In genomic region chr14:74244115-74244514, GRCh38 we compare ENCODE assay signal across 2 cellular contexts.
TF ChIP-seq lines count a peak whose summit lies in the region.

No MANE protein-coding gene starts in this region.

TF ChIP-seq in GM23338, 12 proteins besides CTCF, POLR2A, EP300 and RAD21 (continued from another document):
- TF ChIP-seq ZNF462 (CRISPR knock-in tag; IDR thresholded peaks at IDR 0.05): no peak

TF ChIP-seq in WTC11, 78 proteins besides CTCF, POLR2A, EP300 and RAD21 (continued from another document):
- TF ChIP-seq, protein P1, sequence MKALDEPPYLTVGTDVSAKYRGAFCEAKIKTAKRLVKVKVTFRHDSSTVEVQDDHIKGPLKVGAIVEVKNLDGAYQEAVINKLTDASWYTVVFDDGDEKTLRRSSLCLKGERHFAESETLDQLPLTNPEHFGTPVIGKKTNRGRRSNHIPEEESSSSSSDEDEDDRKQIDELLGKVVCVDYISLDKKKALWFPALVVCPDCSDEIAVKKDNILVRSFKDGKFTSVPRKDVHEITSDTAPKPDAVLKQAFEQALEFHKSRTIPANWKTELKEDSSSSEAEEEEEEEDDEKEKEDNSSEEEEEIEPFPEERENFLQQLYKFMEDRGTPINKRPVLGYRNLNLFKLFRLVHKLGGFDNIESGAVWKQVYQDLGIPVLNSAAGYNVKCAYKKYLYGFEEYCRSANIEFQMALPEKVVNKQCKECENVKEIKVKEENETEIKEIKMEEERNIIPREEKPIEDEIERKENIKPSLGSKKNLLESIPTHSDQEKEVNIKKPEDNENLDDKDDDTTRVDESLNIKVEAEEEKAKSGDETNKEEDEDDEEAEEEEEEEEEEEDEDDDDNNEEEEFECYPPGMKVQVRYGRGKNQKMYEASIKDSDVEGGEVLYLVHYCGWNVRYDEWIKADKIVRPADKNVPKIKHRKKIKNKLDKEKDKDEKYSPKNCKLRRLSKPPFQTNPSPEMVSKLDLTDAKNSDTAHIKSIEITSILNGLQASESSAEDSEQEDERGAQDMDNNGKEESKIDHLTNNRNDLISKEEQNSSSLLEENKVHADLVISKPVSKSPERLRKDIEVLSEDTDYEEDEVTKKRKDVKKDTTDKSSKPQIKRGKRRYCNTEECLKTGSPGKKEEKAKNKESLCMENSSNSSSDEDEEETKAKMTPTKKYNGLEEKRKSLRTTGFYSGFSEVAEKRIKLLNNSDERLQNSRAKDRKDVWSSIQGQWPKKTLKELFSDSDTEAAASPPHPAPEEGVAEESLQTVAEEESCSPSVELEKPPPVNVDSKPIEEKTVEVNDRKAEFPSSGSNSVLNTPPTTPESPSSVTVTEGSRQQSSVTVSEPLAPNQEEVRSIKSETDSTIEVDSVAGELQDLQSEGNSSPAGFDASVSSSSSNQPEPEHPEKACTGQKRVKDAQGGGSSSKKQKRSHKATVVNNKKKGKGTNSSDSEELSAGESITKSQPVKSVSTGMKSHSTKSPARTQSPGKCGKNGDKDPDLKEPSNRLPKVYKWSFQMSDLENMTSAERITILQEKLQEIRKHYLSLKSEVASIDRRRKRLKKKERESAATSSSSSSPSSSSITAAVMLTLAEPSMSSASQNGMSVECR (CRISPR knock-in tag; IDR thresholded peaks at IDR 0.05; ENCODE audit: borderline replicate concordance): no peak
- TF ChIP-seq, protein P2, sequence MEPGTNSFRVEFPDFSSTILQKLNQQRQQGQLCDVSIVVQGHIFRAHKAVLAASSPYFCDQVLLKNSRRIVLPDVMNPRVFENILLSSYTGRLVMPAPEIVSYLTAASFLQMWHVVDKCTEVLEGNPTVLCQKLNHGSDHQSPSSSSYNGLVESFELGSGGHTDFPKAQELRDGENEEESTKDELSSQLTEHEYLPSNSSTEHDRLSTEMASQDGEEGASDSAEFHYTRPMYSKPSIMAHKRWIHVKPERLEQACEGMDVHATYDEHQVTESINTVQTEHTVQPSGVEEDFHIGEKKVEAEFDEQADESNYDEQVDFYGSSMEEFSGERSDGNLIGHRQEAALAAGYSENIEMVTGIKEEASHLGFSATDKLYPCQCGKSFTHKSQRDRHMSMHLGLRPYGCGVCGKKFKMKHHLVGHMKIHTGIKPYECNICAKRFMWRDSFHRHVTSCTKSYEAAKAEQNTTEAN (CRISPR knock-in tag; IDR thresholded peaks at IDR 0.05): no peak
- no peak for TF ChIP-seq SMAD3 (CRISPR knock-in tag; IDR thresholded peaks at IDR 0.05; ENCODE audit: borderline replicate concordance)
- TF ChIP-seq, protein P3, sequence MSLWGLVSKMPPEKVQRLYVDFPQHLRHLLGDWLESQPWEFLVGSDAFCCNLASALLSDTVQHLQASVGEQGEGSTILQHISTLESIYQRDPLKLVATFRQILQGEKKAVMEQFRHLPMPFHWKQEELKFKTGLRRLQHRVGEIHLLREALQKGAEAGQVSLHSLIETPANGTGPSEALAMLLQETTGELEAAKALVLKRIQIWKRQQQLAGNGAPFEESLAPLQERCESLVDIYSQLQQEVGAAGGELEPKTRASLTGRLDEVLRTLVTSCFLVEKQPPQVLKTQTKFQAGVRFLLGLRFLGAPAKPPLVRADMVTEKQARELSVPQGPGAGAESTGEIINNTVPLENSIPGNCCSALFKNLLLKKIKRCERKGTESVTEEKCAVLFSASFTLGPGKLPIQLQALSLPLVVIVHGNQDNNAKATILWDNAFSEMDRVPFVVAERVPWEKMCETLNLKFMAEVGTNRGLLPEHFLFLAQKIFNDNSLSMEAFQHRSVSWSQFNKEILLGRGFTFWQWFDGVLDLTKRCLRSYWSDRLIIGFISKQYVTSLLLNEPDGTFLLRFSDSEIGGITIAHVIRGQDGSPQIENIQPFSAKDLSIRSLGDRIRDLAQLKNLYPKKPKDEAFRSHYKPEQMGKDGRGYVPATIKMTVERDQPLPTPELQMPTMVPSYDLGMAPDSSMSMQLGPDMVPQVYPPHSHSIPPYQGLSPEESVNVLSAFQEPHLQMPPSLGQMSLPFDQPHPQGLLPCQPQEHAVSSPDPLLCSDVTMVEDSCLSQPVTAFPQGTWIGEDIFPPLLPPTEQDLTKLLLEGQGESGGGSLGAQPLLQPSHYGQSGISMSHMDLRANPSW (CRISPR knock-in tag; conservative IDR thresholded peaks at IDR 0.05; ENCODE audit: low read depth): no peak
TF ChIP-seq in WTC11: peak in this region for 0.
